ENCODE assay signal across 27 cellular contexts in genomic region chr4:69799337-69799736, GRCh38. TPM values are rescaled to one million over a fixed set of nuclear protein-coding genes. Genes with fewer than 3 reads are reported as not detected.
DNase-seq lines count a peak whose midpoint lies in the region; ATAC-seq, FAIRE-seq and TF ChIP-seq lines count a peak whose summit lies in the region.
"Had no signal": no experiment of that assay in that cellular context is flagged by ENCODE, and none has a peak within 500 bp of the region (broad histone marks: within the 10 kb centered on the region; RNA-seq: fewer than 3 reads in every experiment).

No MANE protein-coding gene starts in this region.

- H3K9me2 ChIP-seq in hepatocyte (replicated peaks; ENCODE audit: insufficient read depth), result no peaks in the 10 kb centered on the region

- H3K27me3 ChIP-seq in hepatocyte, result no peaks in the 10 kb centered on the region
- H3K27me3 ChIP-seq: BE2C; BLaER1 treated with 17β-estradiol and CSF1 and Interleukin-3, amounts not matched to agents 10 nM and 100 nM had no signal

- no peak overlapping the region for H2AFZ ChIP-seq in hepatocyte

- POLR2A ChIA-PET in WTC11 (lab: Charles Lee), result no interaction called here

- 91% methylated on average over 3 of the region's 3 CpGs for WGBS in hepatocyte (ENCODE audit: low lambda C conversion rate, missing lambda C conversion rate)

- H3K27me3 Mint-ChIP-seq in WTC11 (ENCODE audit: low read depth), result no peaks in the 10 kb centered on the region
- no peaks in the 10 kb centered on the region for H3K27me3 Mint-ChIP-seq in stimulated activated memory B cell treated with anti-CD40 and anti-IgM and Interleukin-4, amounts not matched to agents 10 μg/mL and 1 μg/mL and 100 μg/mL, for 72 hours
- peaks cover 11 to 13% of the 10 kb centered on the region in 2 donors for H3K27me3 Mint-ChIP-seq in natural killer cell (ENCODE audit: low read depth in 2 of 2)
- H3K27me3 Mint-ChIP-seq: CD4-positive, alpha-beta T cell; CD8-positive, alpha-beta memory T cell had no signal

- H4K20me1 ChIP-seq in hepatocyte (ENCODE audit: insufficient read depth, poor library complexity, severe bottlenecking), result no peaks in the 10 kb centered on the region
- H4K20me1 ChIP-seq: BLaER1 treated with 17β-estradiol and CSF1 and Interleukin-3, amounts not matched to agents 10 nM and 100 nM had no signal

- H3K27ac ChIP-seq in kidney (ENCODE audit: low read depth in 2 of 2, low read length in 2 of 2) (no peak overlapping the region), hepatocyte (no peak overlapping the region)
- H3K27ac ChIP-seq: A549; BLaER1 treated with 17β-estradiol and CSF1 and Interleukin-3, amounts not matched to agents 10 nM and 100 nM had no signal

- H3K9me3 Mint-ChIP-seq in WTC11 (no peaks in the 10 kb centered on the region), natural killer cell (no peaks in the 10 kb centered on the region)
- no peaks in the 10 kb centered on the region for H3K9me3 Mint-ChIP-seq in stimulated activated memory B cell treated with anti-CD40 and anti-IgM and Interleukin-4, amounts not matched to agents 10 μg/mL and 1 μg/mL and 100 μg/mL, for 72 hours

- H3K9me3 ChIP-seq in kidney (ENCODE audit: control insufficient read depth in 1 of 2, low read length in 2 of 2), result peaks cover 0 to 3% of the 10 kb centered on the region in 2 donors
- H3K9me3 ChIP-seq in hepatocyte (ENCODE audit: low read depth), result no peaks in the 10 kb centered on the region
- H3K9me3 ChIP-seq: A549; BE2C; BLaER1 treated with 17β-estradiol and CSF1 and Interleukin-3, amounts not matched to agents 10 nM and 100 nM; HAP-1 had no signal

- H3K4me1 Mint-ChIP-seq in WTC11, result no peaks in the 10 kb centered on the region
- H3K4me1 Mint-ChIP-seq in stimulated activated memory B cell treated with anti-CD40 and anti-IgM and Interleukin-4, amounts not matched to agents 10 μg/mL and 1 μg/mL and 100 μg/mL, for 72 hours, result no peaks in the 10 kb centered on the region
- H3K4me1 Mint-ChIP-seq in natural killer cell, result no peaks in the 10 kb centered on the region
- H3K4me1 Mint-ChIP-seq: CD14-positive monocyte; CD8-positive, alpha-beta memory T cell had no signal

- H3K4me3 ChIP-seq in kidney (ENCODE audit: low read length in 2 of 2) (no peak overlapping the region), hepatocyte (no peak overlapping the region)
- H3K4me3 ChIP-seq: A549; BLaER1 treated with 17β-estradiol and CSF1 and Interleukin-3, amounts not matched to agents 10 nM and 100 nM; GM12878; HAP-1 had no signal

- H3K36me3 ChIP-seq in kidney (ENCODE audit: control insufficient read depth in 1 of 2, insufficient read depth in 2 of 2, low read length in 2 of 2) (no peaks in the 10 kb centered on the region), hepatocyte (replicated peaks; ENCODE audit: insufficient read depth, low read depth) (no peaks in the 10 kb centered on the region)
- H3K36me3 ChIP-seq: BE2C; BLaER1 treated with 17β-estradiol and CSF1 and Interleukin-3, amounts not matched to agents 10 nM and 100 nM; HAP-1 had no signal

- DNase-seq in NCI-H524 treated with DMSO at 0.1 percent for 48 hours (lab: John Stamatoyannopoulos, UW) (peak; percentile 58), WTC11 (ENCODE audit: low spot score) (no peak), kidney (peak; percentile 35), natural killer cell (no peak), hepatocyte (ENCODE audit: low spot score) (no peak)
- DNase-seq in stimulated activated CD4-positive, alpha-beta T cell treated with anti-CD3 and anti-CD28 coated beads, Interleukin-12 subunit alpha, Interleukin-12 subunit beta, amount 100 ng/mL, for 4 hours, result no peak
- DNase-seq: 8988T; ACHN; AML-193; BE2C; CD4-positive, alpha-beta T cell; CD8-positive, alpha-beta memory T cell; DMS 273 treated with DMSO at 0.1 percent for 48 hours; DMS79; EL; GDM1; GOT3; HFFc6 had no signal

- peak; percentile 52 for ATAC-seq in WTC11
- ATAC-seq in stimulated activated memory B cell treated with anti-CD40 and anti-IgM and Interleukin-4, amounts not matched to agents 10 μg/mL and 1 μg/mL and 100 μg/mL, for 72 hours, result peak; percentile 39
- ATAC-seq in natural killer cell, result no peak
- ATAC-seq: A549, GM12878 had no signal

- CTCF ChIA-PET in WTC11 (lab: Charles Lee), result no interaction called here

- H3K36me3 Mint-ChIP-seq in WTC11 (no peaks in the 10 kb centered on the region), natural killer cell (no peaks in the 10 kb centered on the region)
- H3K36me3 Mint-ChIP-seq in stimulated activated memory B cell treated with anti-CD40 and anti-IgM and Interleukin-4, amounts not matched to agents 10 μg/mL and 1 μg/mL and 100 μg/mL, for 72 hours, result no peaks in the 10 kb centered on the region
- H3K36me3 Mint-ChIP-seq: CD14-positive monocyte; CD8-positive, alpha-beta memory T cell had no signal

- no peak for FAIRE-seq in kidney (lab: Jason Lieb, UNC)
- FAIRE-seq: A549, D721Med, GM12878, GM18507, H54 had no signal

- intact Hi-C loops in kidney (cut with DNase I), result no loop called here
- intact Hi-C loops in natural killer cell (cut with micrococcal nuclease), result no loop called here

- H3K4me1 ChIP-seq in kidney (ENCODE audit: control insufficient read depth in 1 of 2, insufficient read depth in 1 of 2, low read depth in 1 of 2, low read length in 2 of 2) (no peaks in the 10 kb centered on the region), hepatocyte (ENCODE audit: insufficient read depth) (no peaks in the 10 kb centered on the region)
- H3K4me1 ChIP-seq: A549; BE2C; BLaER1 treated with 17β-estradiol and CSF1 and Interleukin-3, amounts not matched to agents 10 nM and 100 nM; HAP-1 had no signal

- no peak overlapping the region for H3K4me2 ChIP-seq in hepatocyte
- H3K4me2 ChIP-seq: A549; BLaER1 treated with 17β-estradiol and CSF1 and Interleukin-3, amounts not matched to agents 10 nM and 100 nM had no signal

- TF ChIP-seq CTCF in WTC11 (IDR thresholded peaks at IDR 0.05) (no peak), kidney (IDR thresholded peaks at IDR 0.05; ENCODE audit: borderline replicate concordance, extremely low read depth, insufficient read depth) (no peak), natural killer cell (IDR thresholded peaks at IDR 0.05) (no peak), hepatocyte (IDR thresholded peaks at IDR 0.05; ENCODE audit: poor library complexity) (no peak)

- H3K27ac Mint-ChIP-seq in WTC11, result no peak overlapping the region
- H3K27ac Mint-ChIP-seq in stimulated activated memory B cell treated with anti-CD40 and anti-IgM and Interleukin-4, amounts not matched to agents 10 μg/mL and 1 μg/mL and 100 μg/mL, for 72 hours, result no peak overlapping the region
- no peak overlapping the region for H3K27ac Mint-ChIP-seq in natural killer cell
- H3K27ac Mint-ChIP-seq: CD14-positive monocyte; CD4-positive, alpha-beta T cell; CD8-positive, alpha-beta memory T cell; HFFc6 had no signal

- H3K79me2 ChIP-seq in hepatocyte, result no peaks in the 10 kb centered on the region

- no peak overlapping the region for H3K9ac ChIP-seq in kidney (ENCODE audit: low read length in 2 of 2)
- H3K9ac ChIP-seq: BLaER1 treated with 17β-estradiol and CSF1 and Interleukin-3, amounts not matched to agents 10 nM and 100 nM had no signal

- H3K4me3 Mint-ChIP-seq in WTC11 (no peak overlapping the region), natural killer cell (no peak overlapping the region)
- no peak overlapping the region for H3K4me3 Mint-ChIP-seq in stimulated activated memory B cell treated with anti-CD40 and anti-IgM and Interleukin-4, amounts not matched to agents 10 μg/mL and 1 μg/mL and 100 μg/mL, for 72 hours
- H3K4me3 Mint-ChIP-seq: CD14-positive monocyte; CD4-positive, alpha-beta T cell; CD8-positive, alpha-beta memory T cell; HFFc6 had no signal

TF ChIP-seq in WTC11, 78 proteins besides CTCF, POLR2A, EP300 and RAD21:
- TF ChIP-seq ZMAT4 (CRISPR knock-in tag; IDR thresholded peaks at IDR 0.05) (no peak), ZBTB21 (CRISPR knock-in tag; IDR thresholded peaks at IDR 0.05; ENCODE audit: borderline replicate concordance) (no peak)

RNA-seq across cellular contexts. Expression of gene SULT1B1, which starts 38.9 kb away (rescaled TPM):
- total RNA-seq in WTC11 (2021) (0.02 to 0.14 TPM (median 0.04 TPM) in 3 replicates), kidney (4.7 TPM), natural killer cell (10 to 100 TPM; 11.9 to 24.6 (median 24.5) TPM), hepatocyte (46.5 and 53.8 TPM in 2 replicates)
- polyA plus RNA-seq in kidney (ENCODE audit: insufficient read depth, low read depth, low replicate concordance) (0.39 TPM), hepatocyte (10.1 and 10.7 TPM in 2 replicates)

Comparison
In these comparisons a context has a peak if more than half of its experiments do, and no peak if none do; other contexts are left out.
1. DNase-seq: peak in NCI-H524 treated with DMSO at 0.1 percent for 48 hours (single experiment) and kidney (single experiment); none in WTC11 (single experiment), stimulated activated CD4-positive, alpha-beta T cell treated with anti-CD3 and anti-CD28 coated beads, Interleukin-12 subunit alpha, Interleukin-12 subunit beta, amount 100 ng/mL, for 4 hours (single experiment), natural killer cell (single experiment) and hepatocyte (single experiment).
2. ATAC-seq: peak in WTC11 (single experiment) and stimulated activated memory B cell treated with anti-CD40 and anti-IgM and Interleukin-4, amounts not matched to agents 10 μg/mL and 1 μg/mL and 100 μg/mL, for 72 hours (single experiment); none in natural killer cell (0 of 3).